In genomic region chr19:1220452-1221037, GRCh38 we compare ENCODE assay signal across 1 cellular context.
TF ChIP-seq lines count a peak whose summit lies in the region.

No MANE protein-coding gene starts in this region.

TF ChIP-seq in K562, 482 proteins besides CTCF, POLR2A, EP300 and RAD21:
- TF ChIP-seq RERE (CRISPR knock-in tag; IDR thresholded peaks at IDR 0.05; ENCODE audit: borderline replicate concordance) (no peak), MEF2A (IDR thresholded peaks at IDR 0.05; ENCODE audit: control insufficient read depth, low read depth, low read length) (no peak), ZKSCAN3 (CRISPR knock-in tag; IDR thresholded peaks at IDR 0.05) (no peak), CBX5 (IDR thresholded peaks at IDR 0.05; ENCODE audit: borderline replicate concordance, low read depth) (no peak), GTF2A2 (tag; IDR thresholded peaks at IDR 0.05) (no peak), ZNF274 (IDR thresholded peaks at IDR 0.05; ENCODE audit: borderline replicate concordance, low read depth, low read length) (no peak), HNRNPL (IDR thresholded peaks at IDR 0.05; ENCODE audit: low read depth, low read length) (peak; percentile 52; the same call in 1 of the 2 replicates), POLR2G (IDR thresholded peaks at IDR 0.05; ENCODE audit: low read depth, low read length) (peak; percentile 7; the same call in 1 of the 2 replicates), ZBTB8A (IDR thresholded peaks at IDR 0.05; ENCODE audit: partially characterized antibody) (no peak), ZNF354B (CRISPR knock-in tag; IDR thresholded peaks at IDR 0.05) (no peak), ZNF449 (CRISPR knock-in tag; IDR thresholded peaks at IDR 0.05) (no peak), ZNF184 (CRISPR knock-in tag; IDR thresholded peaks at IDR 0.05) (no peak), ZNF175 (CRISPR knock-in tag; IDR thresholded peaks at IDR 0.05; ENCODE audit: low read depth) (no peak)
